ENCODE assay signal across 1 cellular context in the genomic region with DNA sequence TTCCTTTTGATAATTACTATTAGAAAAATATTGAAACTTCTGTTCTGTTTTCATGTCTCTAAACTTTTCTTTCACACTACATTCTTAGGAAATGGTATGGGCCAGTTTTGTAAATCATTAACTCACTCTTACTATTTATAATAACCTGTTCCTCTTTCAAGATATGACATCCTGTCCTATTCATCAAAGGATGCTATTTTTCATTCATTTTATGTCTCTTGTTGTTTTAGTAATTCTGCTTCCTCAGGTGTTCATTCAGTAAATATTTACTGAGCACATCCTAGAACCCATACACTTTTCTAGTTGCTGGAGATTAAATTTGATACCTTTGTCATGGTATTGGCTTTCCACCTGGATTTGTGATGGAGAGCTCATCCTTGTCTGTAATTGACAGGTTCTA.
TF ChIP-seq lines count a peak whose summit lies in the region.

No MANE protein-coding gene starts in this region.

TF ChIP-seq in GM23338, 12 proteins besides CTCF, POLR2A, EP300 and RAD21 (continued from another document):
- TF ChIP-seq, protein P1, sequence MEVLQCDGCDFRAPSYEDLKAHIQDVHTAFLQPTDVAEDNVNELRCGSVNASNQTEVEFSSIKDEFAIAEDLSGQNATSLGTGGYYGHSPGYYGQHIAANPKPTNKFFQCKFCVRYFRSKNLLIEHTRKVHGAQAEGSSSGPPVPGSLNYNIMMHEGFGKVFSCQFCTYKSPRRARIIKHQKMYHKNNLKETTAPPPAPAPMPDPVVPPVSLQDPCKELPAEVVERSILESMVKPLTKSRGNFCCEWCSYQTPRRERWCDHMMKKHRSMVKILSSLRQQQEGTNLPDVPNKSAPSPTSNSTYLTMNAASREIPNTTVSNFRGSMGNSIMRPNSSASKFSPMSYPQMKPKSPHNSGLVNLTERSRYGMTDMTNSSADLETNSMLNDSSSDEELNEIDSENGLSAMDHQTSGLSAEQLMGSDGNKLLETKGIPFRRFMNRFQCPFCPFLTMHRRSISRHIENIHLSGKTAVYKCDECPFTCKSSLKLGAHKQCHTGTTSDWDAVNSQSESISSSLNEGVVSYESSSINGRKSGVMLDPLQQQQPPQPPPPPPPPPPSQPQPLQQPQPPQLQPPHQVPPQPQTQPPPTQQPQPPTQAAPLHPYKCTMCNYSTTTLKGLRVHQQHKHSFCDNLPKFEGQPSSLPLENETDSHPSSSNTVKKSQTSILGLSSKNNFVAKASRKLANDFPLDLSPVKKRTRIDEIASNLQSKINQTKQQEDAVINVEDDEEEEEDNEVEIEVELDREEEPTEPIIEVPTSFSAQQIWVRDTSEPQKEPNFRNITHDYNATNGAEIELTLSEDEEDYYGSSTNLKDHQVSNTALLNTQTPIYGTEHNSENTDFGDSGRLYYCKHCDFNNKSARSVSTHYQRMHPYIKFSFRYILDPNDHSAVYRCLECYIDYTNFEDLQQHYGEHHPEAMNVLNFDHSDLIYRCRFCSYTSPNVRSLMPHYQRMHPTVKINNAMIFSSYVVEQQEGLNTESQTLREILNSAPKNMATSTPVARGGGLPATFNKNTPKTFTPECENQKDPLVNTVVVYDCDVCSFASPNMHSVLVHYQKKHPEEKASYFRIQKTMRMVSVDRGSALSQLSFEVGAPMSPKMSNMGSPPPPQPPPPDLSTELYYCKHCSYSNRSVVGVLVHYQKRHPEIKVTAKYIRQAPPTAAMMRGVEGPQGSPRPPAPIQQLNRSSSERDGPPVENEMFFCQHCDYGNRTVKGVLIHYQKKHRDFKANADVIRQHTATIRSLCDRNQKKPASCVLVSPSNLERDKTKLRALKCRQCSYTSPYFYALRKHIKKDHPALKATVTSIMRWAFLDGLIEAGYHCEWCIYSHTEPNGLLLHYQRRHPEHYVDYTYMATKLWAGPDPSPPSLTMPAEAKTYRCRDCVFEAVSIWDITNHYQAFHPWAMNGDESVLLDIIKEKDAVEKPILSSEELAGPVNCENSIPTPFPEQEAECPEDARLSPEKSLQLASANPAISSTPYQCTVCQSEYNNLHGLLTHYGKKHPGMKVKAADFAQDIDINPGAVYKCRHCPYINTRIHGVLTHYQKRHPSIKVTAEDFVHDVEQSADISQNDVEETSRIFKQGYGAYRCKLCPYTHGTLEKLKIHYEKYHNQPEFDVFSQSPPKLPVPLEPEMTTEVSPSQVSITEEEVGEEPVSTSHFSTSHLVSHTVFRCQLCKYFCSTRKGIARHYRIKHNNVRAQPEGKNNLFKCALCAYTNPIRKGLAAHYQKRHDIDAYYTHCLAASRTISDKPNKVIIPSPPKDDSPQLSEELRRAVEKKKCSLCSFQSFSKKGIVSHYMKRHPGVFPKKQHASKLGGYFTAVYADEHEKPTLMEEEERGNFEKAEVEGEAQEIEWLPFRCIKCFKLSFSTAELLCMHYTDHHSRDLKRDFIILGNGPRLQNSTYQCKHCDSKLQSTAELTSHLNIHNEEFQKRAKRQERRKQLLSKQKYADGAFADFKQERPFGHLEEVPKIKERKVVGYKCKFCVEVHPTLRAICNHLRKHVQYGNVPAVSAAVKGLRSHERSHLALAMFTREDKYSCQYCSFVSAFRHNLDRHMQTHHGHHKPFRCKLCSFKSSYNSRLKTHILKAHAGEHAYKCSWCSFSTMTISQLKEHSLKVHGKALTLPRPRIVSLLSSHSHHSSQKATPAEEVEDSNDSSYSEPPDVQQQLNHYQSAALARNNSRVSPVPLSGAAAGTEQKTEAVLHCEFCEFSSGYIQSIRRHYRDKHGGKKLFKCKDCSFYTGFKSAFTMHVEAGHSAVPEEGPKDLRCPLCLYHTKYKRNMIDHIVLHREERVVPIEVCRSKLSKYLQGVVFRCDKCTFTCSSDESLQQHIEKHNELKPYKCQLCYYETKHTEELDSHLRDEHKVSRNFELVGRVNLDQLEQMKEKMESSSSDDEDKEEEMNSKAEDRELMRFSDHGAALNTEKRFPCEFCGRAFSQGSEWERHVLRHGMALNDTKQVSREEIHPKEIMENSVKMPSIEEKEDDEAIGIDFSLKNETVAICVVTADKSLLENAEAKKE (CRISPR knock-in tag; IDR thresholded peaks at IDR 0.05): no peak
- TF ChIP-seq EZH2 (IDR thresholded peaks at IDR 0.05; ENCODE audit: low read depth, unreplicated experiment): no peak
- no peak for TF ChIP-seq ZNF114 (CRISPR knock-in tag; IDR thresholded peaks at IDR 0.05)
TF ChIP-seq in GM23338: peak in this region for 0.
